ENCODE assay signal across 8 cellular contexts in genomic region chr6:116280161-116280959, GRCh38. TPM values are rescaled to one million over a fixed set of nuclear protein-coding genes. Genes with fewer than 3 reads are reported as not detected.
DNase-seq lines count a peak whose midpoint lies in the region; ATAC-seq lines count a peak whose summit lies in the region.

No MANE protein-coding gene starts in this region.

- no peaks in the 10 kb centered on the region for H3K9me3 ChIP-seq in CD4-positive, CD25-positive, alpha-beta regulatory T cell (ENCODE audit: control insufficient read depth in 2 of 2, low read length in 2 of 2)
- H3K9me3 ChIP-seq in KOPT-K1 (ENCODE audit: insufficient read depth, low read length, poor library complexity, severe bottlenecking) (no peaks in the 10 kb centered on the region), iPS-20b (ENCODE audit: insufficient read depth, low read depth, low read length) (no peaks in the 10 kb centered on the region)

- peak overlapping the region; percentile 94 for H3K4me3 ChIP-seq in CD4-positive, CD25-positive, alpha-beta regulatory T cell (ENCODE audit: low read depth, low read length)
- H3K4me3 ChIP-seq in iPS-20b (ENCODE audit: low read length): peak overlapping the region; percentile 75

- peak overlapping the region; percentile 100 for H3K27ac ChIP-seq in CD4-positive, CD25-positive, alpha-beta regulatory T cell (ENCODE audit: insufficient read depth, low read length, poor library complexity, severe bottlenecking)
- H3K27ac ChIP-seq in KOPT-K1 (ENCODE audit: low read depth, low read length, poor library complexity, severe bottlenecking) (peak overlapping the region; percentile 83), iPS-20b (ENCODE audit: low read length) (no peak overlapping the region)

- H3K27ac Mint-ChIP-seq in CD4-positive, CD25-positive, alpha-beta regulatory T cell: peak overlapping the region; percentile 99 to 100 (median 100)
- peak overlapping the region; percentile 100 for H3K27ac Mint-ChIP-seq in activated naive CD8-positive, alpha-beta T cell
- peak overlapping the region; percentile 100 for H3K27ac Mint-ChIP-seq in stimulated activated naive B cell treated with anti-CD40 and anti-IgM and Interleukin-4, amounts not matched to agents 10 μg/mL and 1 μg/mL and 100 μg/mL, for 72 hours

- peaks cover 1% of the 10 kb centered on the region for H3K27me3 Mint-ChIP-seq in CD4-positive, CD25-positive, alpha-beta regulatory T cell
- H3K27me3 Mint-ChIP-seq in activated naive CD8-positive, alpha-beta T cell: no peaks in the 10 kb centered on the region
- H3K27me3 Mint-ChIP-seq in stimulated activated naive B cell treated with anti-CD40 and anti-IgM and Interleukin-4, amounts not matched to agents 10 μg/mL and 1 μg/mL and 100 μg/mL, for 72 hours: no peaks in the 10 kb centered on the region

- no peaks in the 10 kb centered on the region for H3K27me3 ChIP-seq in CD4-positive, CD25-positive, alpha-beta regulatory T cell (ENCODE audit: control insufficient read depth, insufficient read depth, low read length)
- H3K27me3 ChIP-seq in iPS-20b (ENCODE audit: insufficient read depth, low read length): no peaks in the 10 kb centered on the region

- H3K9ac ChIP-seq in iPS-20b (ENCODE audit: low read depth, low read length): peak overlapping the region; percentile 85

- no peaks in the 10 kb centered on the region for H3K9me3 Mint-ChIP-seq in CD4-positive, CD25-positive, alpha-beta regulatory T cell
- H3K9me3 Mint-ChIP-seq in activated naive CD8-positive, alpha-beta T cell (ENCODE audit: low read depth): no peaks in the 10 kb centered on the region
- H3K9me3 Mint-ChIP-seq in stimulated activated naive B cell treated with anti-CD40 and anti-IgM and Interleukin-4, amounts not matched to agents 10 μg/mL and 1 μg/mL and 100 μg/mL, for 72 hours: no peaks in the 10 kb centered on the region

- no peak for ATAC-seq in CD4-positive, CD25-positive, alpha-beta regulatory T cell (ENCODE audit: low read depth in 2 of 2)
- ATAC-seq in stimulated activated naive B cell treated with anti-CD40 and anti-IgM and Interleukin-4, amounts not matched to agents 10 μg/mL and 1 μg/mL and 100 μg/mL, for 72 hours (replicated peaks): no peak
- ATAC-seq in HG02852 (IDR thresholded peaks at IDR 0.05; ENCODE audit: unreplicated experiment): no peak
- ATAC-seq in GM19395 (IDR thresholded peaks at IDR 0.05; ENCODE audit: unreplicated experiment): no peak

- peak in 1 of 3 donors; percentile 18 for DNase-seq in CD4-positive, CD25-positive, alpha-beta regulatory T cell
- no peak for DNase-seq in stimulated activated naive B cell treated with anti-CD40 and anti-IgM and Interleukin-4, amounts not matched to agents 10 μg/mL and 1 μg/mL and 100 μg/mL, for 72 hours
- DNase-seq in NK-92 (lab: John Stamatoyannopoulos, UW; ENCODE audit: unreplicated experiment): no peak

- H3K36me3 ChIP-seq in CD4-positive, CD25-positive, alpha-beta regulatory T cell (ENCODE audit: control insufficient read depth, insufficient read depth, low read length): peaks cover 9% of the 10 kb centered on the region
- H3K36me3 ChIP-seq in KOPT-K1 (ENCODE audit: insufficient read depth, low read length) (peaks cover 27% of the 10 kb centered on the region), iPS-20b (ENCODE audit: insufficient read depth, low read depth, low read length) (peaks cover 10% of the 10 kb centered on the region; the same call in 1 of the 2 replicates)

- H3K4me3 Mint-ChIP-seq in CD4-positive, CD25-positive, alpha-beta regulatory T cell: peak overlapping the region; percentile 94 to 99 (median 98)
- H3K4me3 Mint-ChIP-seq in activated naive CD8-positive, alpha-beta T cell: peak overlapping the region; percentile 100
- peak overlapping the region; percentile 96 to 97 for H3K4me3 Mint-ChIP-seq in stimulated activated naive B cell treated with anti-CD40 and anti-IgM and Interleukin-4, amounts not matched to agents 10 μg/mL and 1 μg/mL and 100 μg/mL, for 72 hours

- H3K4me1 ChIP-seq in CD4-positive, CD25-positive, alpha-beta regulatory T cell (ENCODE audit: control insufficient read depth, insufficient read depth, low read length, poor library complexity, severe bottlenecking): peaks cover 47% of the 10 kb centered on the region
- H3K4me1 ChIP-seq in iPS-20b (ENCODE audit: insufficient read depth, low read length): peaks cover 11% of the 10 kb centered on the region; the same call in 1 of the 2 replicates

- H3K4me1 Mint-ChIP-seq in CD4-positive, CD25-positive, alpha-beta regulatory T cell: peaks cover 15 to 57% (median 44%) of the 10 kb centered on the region in 4 donors
- peaks cover 47% of the 10 kb centered on the region for H3K4me1 Mint-ChIP-seq in activated naive CD8-positive, alpha-beta T cell (ENCODE audit: low read depth)
- H3K4me1 Mint-ChIP-seq in stimulated activated naive B cell treated with anti-CD40 and anti-IgM and Interleukin-4, amounts not matched to agents 10 μg/mL and 1 μg/mL and 100 μg/mL, for 72 hours: peaks cover 29 to 54% of the 10 kb centered on the region in 2 donors

- H3K36me3 Mint-ChIP-seq in CD4-positive, CD25-positive, alpha-beta regulatory T cell: peaks cover 31% of the 10 kb centered on the region
- H3K36me3 Mint-ChIP-seq in activated naive CD8-positive, alpha-beta T cell: peaks cover 7% of the 10 kb centered on the region
- peaks cover 24 to 37% of the 10 kb centered on the region in 2 donors for H3K36me3 Mint-ChIP-seq in stimulated activated naive B cell treated with anti-CD40 and anti-IgM and Interleukin-4, amounts not matched to agents 10 μg/mL and 1 μg/mL and 100 μg/mL, for 72 hours

RNA-seq across cellular contexts. Expression of gene TSPYL1, which starts 0.6 kb away (rescaled TPM):
- total RNA-seq in CD4-positive, CD25-positive, alpha-beta regulatory T cell: 188 TPM
- 10 to 100 TPM; 38.3 to 53.0 (median 43.4) TPM for polyA plus RNA-seq in CD4-positive, CD25-positive, alpha-beta regulatory T cell

RNA-seq across cellular contexts. Expression of gene TSPYL4, which starts 26.5 kb away (rescaled TPM):
- 40.2 TPM for total RNA-seq in CD4-positive, CD25-positive, alpha-beta regulatory T cell
- polyA plus RNA-seq in CD4-positive, CD25-positive, alpha-beta regulatory T cell: 10 to 100 TPM; 11.3 to 21.1 (median 14.2) TPM
